17 cellular contexts compared by ENCODE assay signal in genomic region chr1:112247036-112247597, GRCh38.
A peak's percentile ranks its signal among the peaks of the same experiment; 100 is the strongest.
DNase-seq lines count a peak whose midpoint lies in the region.
"Had no signal": no experiment of that assay in that cellular context is flagged by ENCODE, and none has a peak within 500 bp of the region (broad histone marks: within the 10 kb centered on the region; RNA-seq: fewer than 3 reads in every experiment).

No MANE protein-coding gene starts in this region.

- DNase-seq in LHCN-M2 (ENCODE audit: low read depth): peak; percentile 63
- DNase-seq in NCI-H146 treated with DMSO at 0.1 percent for 48 hours (lab: John Stamatoyannopoulos, UW; ENCODE audit: unreplicated experiment): peak; percentile 99
- peak; percentile 72 to 79 for DNase-seq in NCI-H524 (lab: John Stamatoyannopoulos, UW)
- peak; percentile 60 for DNase-seq in myocyte (ENCODE audit: low read depth)
- DNase-seq in activated naive CD4-positive, alpha-beta T cell treated with anti-CD3 and anti-CD28 coated beads, Interleukin-2, amount 10 ng/mL, durations not matched to agents 7 days and 5 days: no peak
- DNase-seq in RKO (ENCODE audit: low spot score): no peak
- no peak for DNase-seq in kidney glomerular epithelial cell (lab: John Stamatoyannopoulos, UW)
- DNase-seq in NCI-H128 (lab: John Stamatoyannopoulos, UW; ENCODE audit: unreplicated experiment): no peak
- DNase-seq: activated CD8-positive, alpha-beta T cell treated with anti-CD3 and anti-CD28 coated beads for 36 hours; activated naive CD4-positive, alpha-beta T cell treated with Interleukin-2 at 50 U/mL for 16 hours; CD8-positive, alpha-beta T cell; dermis blood vessel endothelial cell; Karpas-422; stimulated activated CD4-positive, alpha-beta T cell treated with anti-CD3 and anti-CD28 coated beads, Interleukin-4, amount 100 ng/mL, for 1 hour; T1000 had no signal

- CTCF ChIA-PET in activated naive CD4-positive, alpha-beta T cell treated with anti-CD3 and anti-CD28 coated beads, Interleukin-2, amount 10 ng/mL, durations not matched to agents 7 days and 5 days (lab: Charles Lee): interaction anchor here (1.0 kb wide), 1 partner anchor 13 kb away, joined by 3 read pairs; no protein-coding TSS in a partner anchor

- no peaks in the 10 kb centered on the region for H3K36me3 Mint-ChIP-seq in activated naive CD4-positive, alpha-beta T cell treated with anti-CD3 and anti-CD28 coated beads, Interleukin-2, amount 10 ng/mL, durations not matched to agents 7 days and 5 days
- H3K36me3 Mint-ChIP-seq: CD8-positive, alpha-beta T cell; neural progenitor cell; type B pancreatic cell had no signal

- H3K4me3 Mint-ChIP-seq in activated naive CD4-positive, alpha-beta T cell treated with anti-CD3 and anti-CD28 coated beads, Interleukin-2, amount 10 ng/mL, durations not matched to agents 7 days and 5 days: no peak overlapping the region
- H3K4me3 Mint-ChIP-seq: activated CD8-positive, alpha-beta T cell treated with anti-CD3 and anti-CD28 coated beads for 36 hours; CD8-positive, alpha-beta T cell; neural progenitor cell; type B pancreatic cell had no signal

- no peaks in the 10 kb centered on the region for H3K9me3 Mint-ChIP-seq in activated naive CD4-positive, alpha-beta T cell treated with anti-CD3 and anti-CD28 coated beads, Interleukin-2, amount 10 ng/mL, durations not matched to agents 7 days and 5 days
- H3K9me3 Mint-ChIP-seq: activated CD8-positive, alpha-beta T cell treated with anti-CD3 and anti-CD28 coated beads for 36 hours; CD8-positive, alpha-beta T cell; neural progenitor cell; type B pancreatic cell had no signal

- H3K4me1 Mint-ChIP-seq in activated naive CD4-positive, alpha-beta T cell treated with anti-CD3 and anti-CD28 coated beads, Interleukin-2, amount 10 ng/mL, durations not matched to agents 7 days and 5 days: no peaks in the 10 kb centered on the region

- no peak overlapping the region for H3K27ac Mint-ChIP-seq in activated naive CD4-positive, alpha-beta T cell treated with anti-CD3 and anti-CD28 coated beads, Interleukin-2, amount 10 ng/mL, durations not matched to agents 7 days and 5 days
- H3K27ac Mint-ChIP-seq: activated CD8-positive, alpha-beta T cell treated with anti-CD3 and anti-CD28 coated beads for 36 hours; CD8-positive, alpha-beta T cell; neural progenitor cell; type B pancreatic cell had no signal

- H3K27me3 Mint-ChIP-seq in activated naive CD4-positive, alpha-beta T cell treated with anti-CD3 and anti-CD28 coated beads, Interleukin-2, amount 10 ng/mL, durations not matched to agents 7 days and 5 days: peaks cover 24% of the 10 kb centered on the region

Comparison
In these comparisons a context has a peak if more than half of its experiments do, and no peak if none do; other contexts are left out.
1. DNase-seq: peak in LHCN-M2 (single experiment), NCI-H146 treated with DMSO at 0.1 percent for 48 hours (single experiment), NCI-H524 (2 of 2) and myocyte (single experiment); none in activated naive CD4-positive, alpha-beta T cell treated with anti-CD3 and anti-CD28 coated beads, Interleukin-2, amount 10 ng/mL, durations not matched to agents 7 days and 5 days (single experiment), RKO (single experiment), kidney glomerular epithelial cell (single experiment) and NCI-H128 (single experiment).